1 cellular context compared by ENCODE assay signal in the genomic region with DNA sequence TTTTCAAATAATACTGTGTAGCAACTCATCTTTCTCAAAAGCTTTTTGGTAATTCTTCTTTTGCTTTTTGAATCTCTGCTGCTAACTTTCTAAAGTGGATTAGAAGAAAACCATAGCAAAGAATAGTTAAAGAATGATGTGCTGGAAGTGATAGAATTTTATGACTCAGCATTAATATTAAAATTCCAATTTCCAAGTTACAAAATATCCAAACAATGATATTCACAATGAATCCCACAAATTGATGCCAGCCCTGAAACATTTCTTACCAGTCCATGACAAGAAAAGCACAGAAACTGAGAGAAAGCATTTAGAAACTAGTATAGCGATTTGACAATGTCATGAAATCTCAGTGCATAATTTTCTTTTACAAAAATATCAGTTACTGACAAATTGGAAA.
TF ChIP-seq lines count a peak whose summit lies in the region.

No MANE protein-coding gene starts in this region.

TF ChIP-seq in HepG2, 621 proteins besides CTCF, POLR2A, EP300 and RAD21:
- TF ChIP-seq KIAA2018 (CRISPR knock-in tag; IDR thresholded peaks at IDR 0.05; ENCODE audit: borderline replicate concordance) (no peak), MAFK (conservative IDR thresholded peaks at IDR 0.05 in 1 of 2, IDR thresholded peaks at IDR 0.05 in 1 of 2; ENCODE audit: low read length in 2 of 2) (peak; percentile 63 to 71), MAFF (IDR thresholded peaks at IDR 0.05; ENCODE audit: low read depth, low read length) (peak; percentile 34; the same call in 1 of the 2 replicates), NFATC3 (CRISPR knock-in tag; IDR thresholded peaks at IDR 0.05) (no peak), ZNF737 (CRISPR knock-in tag; IDR thresholded peaks at IDR 0.05; ENCODE audit: borderline replicate concordance) (no peak), NFE2L2 (IDR thresholded peaks at IDR 0.05; ENCODE audit: low read length) (0 out of 2 replicates have a peak, but pooled peaks have one; percentile 7), SAP130 (CRISPR knock-in tag; IDR thresholded peaks at IDR 0.05; ENCODE audit: low read depth) (no peak), RFX3 (CRISPR knock-in tag; IDR thresholded peaks at IDR 0.05) (no peak), FOXK1 (CRISPR knock-in tag; IDR thresholded peaks at IDR 0.05; ENCODE audit: borderline replicate concordance, low read depth) (no peak), ZFX (CRISPR knock-in tag; IDR thresholded peaks at IDR 0.05; ENCODE audit: low read depth) (no peak), ZNF530 (CRISPR knock-in tag; IDR thresholded peaks at IDR 0.05; ENCODE audit: low read depth) (no peak), BCL6 (CRISPR knock-in tag; IDR thresholded peaks at IDR 0.05) (no peak), RFX1 (IDR thresholded peaks at IDR 0.05) (no peak)
- TF ChIP-seq, protein P1, sequence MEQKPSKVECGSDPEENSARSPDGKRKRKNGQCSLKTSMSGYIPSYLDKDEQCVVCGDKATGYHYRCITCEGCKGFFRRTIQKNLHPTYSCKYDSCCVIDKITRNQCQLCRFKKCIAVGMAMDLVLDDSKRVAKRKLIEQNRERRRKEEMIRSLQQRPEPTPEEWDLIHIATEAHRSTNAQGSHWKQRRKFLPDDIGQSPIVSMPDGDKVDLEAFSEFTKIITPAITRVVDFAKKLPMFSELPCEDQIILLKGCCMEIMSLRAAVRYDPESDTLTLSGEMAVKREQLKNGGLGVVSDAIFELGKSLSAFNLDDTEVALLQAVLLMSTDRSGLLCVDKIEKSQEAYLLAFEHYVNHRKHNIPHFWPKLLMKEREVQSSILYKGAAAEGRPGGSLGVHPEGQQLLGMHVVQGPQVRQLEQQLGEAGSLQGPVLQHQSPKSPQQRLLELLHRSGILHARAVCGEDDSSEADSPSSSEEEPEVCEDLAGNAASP (CRISPR knock-in tag; IDR thresholded peaks at IDR 0.05; ENCODE audit: borderline replicate concordance), result no peak
